In the genomic region with DNA sequence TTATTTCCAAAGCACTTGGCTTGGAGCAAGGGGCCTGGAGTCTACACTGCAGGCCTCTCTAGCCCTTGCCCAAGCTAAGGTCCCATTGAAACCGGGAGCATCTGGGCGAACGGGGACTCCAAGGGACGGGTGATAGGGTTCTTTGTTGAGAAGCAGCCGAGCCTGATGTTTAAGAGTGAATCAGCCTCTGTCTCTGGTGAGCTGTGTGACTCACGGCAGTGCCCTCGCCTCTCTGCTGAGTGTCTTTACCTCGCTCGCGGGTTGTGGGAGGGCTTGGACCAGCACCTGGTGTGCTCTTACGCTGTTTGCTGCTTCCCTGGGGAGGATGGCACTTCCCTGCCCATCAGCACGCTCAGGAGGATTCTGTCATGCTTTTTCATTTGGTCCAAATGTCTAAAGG, we compare ENCODE assay signal across 8 cellular contexts. TPM values are rescaled to one million over a fixed set of nuclear protein-coding genes. Genes with fewer than 3 reads are reported as not detected.
DNase-seq lines count a peak whose midpoint lies in the region; ATAC-seq and TF ChIP-seq lines count a peak whose summit lies in the region.

No MANE protein-coding gene starts in this region.

- H3K27ac Mint-ChIP-seq in IgD-negative memory B cell (peak overlapping the region in 2 of 3 donors; percentile 81 to 96), immature natural killer cell (peak overlapping the region; percentile 73 to 85 (median 80))
- H3K27ac Mint-ChIP-seq in activated T-helper 2 cell treated with anti-CD3 and anti-CD28 coated beads, Interferon-gamma antibody, Interleukin-2, Interleukin-4, amounts not matched to agents 10 μg/mL and 5 μg/mL and 100 μg/mL, durations not matched to agents 14 hours and 24 hours and 36 hours: no peak overlapping the region
- H3K27ac Mint-ChIP-seq in stimulated activated effector memory CD8-positive, alpha-beta T cell treated with anti-CD3 and anti-CD28 coated beads, Interleukin-12 subunit alpha, Interleukin-12 subunit beta, amount 100 ng/mL, for 72 hours: peak overlapping the region; percentile 97

- H3K4me3 ChIP-seq in BE2C (ENCODE audit: low read depth, low read length): peak overlapping the region; percentile 92

- ATAC-seq in stimulated activated effector memory CD8-positive, alpha-beta T cell treated with anti-CD3 and anti-CD28 coated beads, Interleukin-12 subunit alpha, Interleukin-12 subunit beta, amount 100 ng/mL, for 72 hours: peak; percentile 49
- ATAC-seq in GM21367 (IDR thresholded peaks at IDR 0.05; ENCODE audit: unreplicated experiment) (no peak), GM19023 (IDR thresholded peaks at IDR 0.05; ENCODE audit: unreplicated experiment) (no peak)

- H3K4me3 Mint-ChIP-seq in IgD-negative memory B cell: peak overlapping the region; percentile 83 to 94 (median 93)
- H3K4me3 Mint-ChIP-seq in activated T-helper 2 cell treated with anti-CD3 and anti-CD28 coated beads, Interferon-gamma antibody, Interleukin-2, Interleukin-4, amounts not matched to agents 10 μg/mL and 5 μg/mL and 100 μg/mL, durations not matched to agents 14 hours and 24 hours and 36 hours (ENCODE audit: low read depth): peak overlapping the region; percentile 91
- H3K4me3 Mint-ChIP-seq in immature natural killer cell: peak overlapping the region; percentile 80 to 87 (median 81)
- peak overlapping the region; percentile 89 for H3K4me3 Mint-ChIP-seq in stimulated activated effector memory CD8-positive, alpha-beta T cell treated with anti-CD3 and anti-CD28 coated beads, Interleukin-12 subunit alpha, Interleukin-12 subunit beta, amount 100 ng/mL, for 72 hours

- no peak for TF ChIP-seq CTCF in BE2C (IDR thresholded peaks at IDR 0.05; ENCODE audit: low read depth, low read length)

- H3K36me3 Mint-ChIP-seq in IgD-negative memory B cell (no peaks in the 10 kb centered on the region), immature natural killer cell (peaks cover 3 to 5% (median 3%) of the 10 kb centered on the region in 3 donors)
- peaks cover 57% of the 10 kb centered on the region for H3K36me3 Mint-ChIP-seq in activated T-helper 2 cell treated with anti-CD3 and anti-CD28 coated beads, Interferon-gamma antibody, Interleukin-2, Interleukin-4, amounts not matched to agents 10 μg/mL and 5 μg/mL and 100 μg/mL, durations not matched to agents 14 hours and 24 hours and 36 hours (ENCODE audit: low read depth)
- H3K36me3 Mint-ChIP-seq in stimulated activated effector memory CD8-positive, alpha-beta T cell treated with anti-CD3 and anti-CD28 coated beads, Interleukin-12 subunit alpha, Interleukin-12 subunit beta, amount 100 ng/mL, for 72 hours: peaks cover 67% of the 10 kb centered on the region

- H3K9me3 Mint-ChIP-seq in IgD-negative memory B cell (no peaks in the 10 kb centered on the region), immature natural killer cell (no peaks in the 10 kb centered on the region)
- no peaks in the 10 kb centered on the region for H3K9me3 Mint-ChIP-seq in activated T-helper 2 cell treated with anti-CD3 and anti-CD28 coated beads, Interferon-gamma antibody, Interleukin-2, Interleukin-4, amounts not matched to agents 10 μg/mL and 5 μg/mL and 100 μg/mL, durations not matched to agents 14 hours and 24 hours and 36 hours
- H3K9me3 Mint-ChIP-seq in stimulated activated effector memory CD8-positive, alpha-beta T cell treated with anti-CD3 and anti-CD28 coated beads, Interleukin-12 subunit alpha, Interleukin-12 subunit beta, amount 100 ng/mL, for 72 hours: no peaks in the 10 kb centered on the region

- DNase-seq in BE2C (no peak), immature natural killer cell (no peak), superior temporal gyrus (ENCODE audit: extremely low spot score) (no peak)
- no peak for DNase-seq in activated T-helper 2 cell treated with anti-CD3 and anti-CD28 coated beads, Interferon-gamma antibody, Interleukin-2, Interleukin-4, amounts not matched to agents 10 μg/mL and 5 μg/mL and 100 μg/mL, durations not matched to agents 14 hours and 24 hours and 36 hours (ENCODE audit: low spot score)
- no peak for DNase-seq in stimulated activated effector memory CD8-positive, alpha-beta T cell treated with anti-CD3 and anti-CD28 coated beads, Interleukin-12 subunit alpha, Interleukin-12 subunit beta, amount 100 ng/mL, for 72 hours (ENCODE audit: low spot score in 2 of 2)

- H3K9me3 ChIP-seq in BE2C: no peaks in the 10 kb centered on the region

- peaks cover 42% of the 10 kb centered on the region for H3K36me3 ChIP-seq in BE2C

- H3K4me1 Mint-ChIP-seq in IgD-negative memory B cell (peaks cover 10 to 24% (median 21%) of the 10 kb centered on the region in 3 donors), immature natural killer cell (peaks cover 37 to 42% of the 10 kb centered on the region in 2 donors)
- peaks cover 26% of the 10 kb centered on the region for H3K4me1 Mint-ChIP-seq in activated T-helper 2 cell treated with anti-CD3 and anti-CD28 coated beads, Interferon-gamma antibody, Interleukin-2, Interleukin-4, amounts not matched to agents 10 μg/mL and 5 μg/mL and 100 μg/mL, durations not matched to agents 14 hours and 24 hours and 36 hours (ENCODE audit: low read depth)
- peaks cover 58% of the 10 kb centered on the region for H3K4me1 Mint-ChIP-seq in stimulated activated effector memory CD8-positive, alpha-beta T cell treated with anti-CD3 and anti-CD28 coated beads, Interleukin-12 subunit alpha, Interleukin-12 subunit beta, amount 100 ng/mL, for 72 hours

- H3K27me3 ChIP-seq in BE2C: no peaks in the 10 kb centered on the region

- H3K27me3 Mint-ChIP-seq in IgD-negative memory B cell (no peaks in the 10 kb centered on the region), immature natural killer cell (ENCODE audit: low read depth in 3 of 3) (peaks cover 3 to 16% (median 5%) of the 10 kb centered on the region in 3 donors)
- H3K27me3 Mint-ChIP-seq in activated T-helper 2 cell treated with anti-CD3 and anti-CD28 coated beads, Interferon-gamma antibody, Interleukin-2, Interleukin-4, amounts not matched to agents 10 μg/mL and 5 μg/mL and 100 μg/mL, durations not matched to agents 14 hours and 24 hours and 36 hours (ENCODE audit: low read depth): no peaks in the 10 kb centered on the region

- intact Hi-C loops in activated T-helper 2 cell treated with anti-CD3 and anti-CD28 coated beads, Interferon-gamma antibody, Interleukin-2, Interleukin-4, amounts not matched to agents 10 μg/mL and 5 μg/mL and 100 μg/mL, durations not matched to agents 14 hours and 24 hours and 36 hours (cut with micrococcal nuclease): no loop called here

- H3K4me1 ChIP-seq in BE2C: no peaks in the 10 kb centered on the region

RNA-seq across cellular contexts. Expression of gene HGS, which starts 1.3 kb away (rescaled TPM):
- polyA plus RNA-seq in BE2C (2012; ENCODE audit: insufficient read depth, insufficient read length, low read depth): 393 TPM
- polyA plus RNA-seq in IgD-negative memory B cell: 37.6 TPM
- total RNA-seq in activated T-helper 2 cell treated with anti-CD3 and anti-CD28 coated beads, Interferon-gamma antibody, Interleukin-2, Interleukin-4, amounts not matched to agents 10 μg/mL and 5 μg/mL and 100 μg/mL, durations not matched to agents 14 hours and 24 hours and 36 hours: 130 and 134 TPM in 2 replicates
- 10 to 100 TPM; 12.4 to 40.4 (median 17.3) TPM for polyA plus RNA-seq in immature natural killer cell

RNA-seq across cellular contexts. Expression of gene ARL16, which starts 1.5 kb away (rescaled TPM):
- polyA plus RNA-seq in BE2C (2012; ENCODE audit: insufficient read depth, insufficient read length, low read depth): 101 TPM
- polyA plus RNA-seq in IgD-negative memory B cell: 33.2 TPM
- total RNA-seq in activated T-helper 2 cell treated with anti-CD3 and anti-CD28 coated beads, Interferon-gamma antibody, Interleukin-2, Interleukin-4, amounts not matched to agents 10 μg/mL and 5 μg/mL and 100 μg/mL, durations not matched to agents 14 hours and 24 hours and 36 hours: 33.3 and 35.0 TPM in 2 replicates
- polyA plus RNA-seq in immature natural killer cell: 10 to 100 TPM; 31.1 to 75.2 (median 61.8) TPM

RNA-seq across cellular contexts. Expression of gene MRPL12, which starts 18.1 kb away (rescaled TPM):
- polyA plus RNA-seq in BE2C (2012; ENCODE audit: insufficient read depth, insufficient read length, low read depth): 451 TPM
- polyA plus RNA-seq in IgD-negative memory B cell (63.7 TPM), immature natural killer cell (10 to 100 TPM; 43.1 to 79.4 (median 58.7) TPM)
- total RNA-seq in activated T-helper 2 cell treated with anti-CD3 and anti-CD28 coated beads, Interferon-gamma antibody, Interleukin-2, Interleukin-4, amounts not matched to agents 10 μg/mL and 5 μg/mL and 100 μg/mL, durations not matched to agents 14 hours and 24 hours and 36 hours: 175 and 179 TPM in 2 replicates

RNA-seq across cellular contexts. Expression of gene CCDC137, which starts 18.6 kb away (rescaled TPM):
- 66.0 TPM for polyA plus RNA-seq in BE2C (2012; ENCODE audit: insufficient read depth, insufficient read length, low read depth)
- polyA plus RNA-seq in IgD-negative memory B cell (27.9 TPM), immature natural killer cell (10 to 100 TPM in 1 of 3 donors, 1 to 10 TPM in 2; 1.8 to 21.7 (median 6.1) TPM)
- 50.8 and 51.7 TPM in 2 replicates for total RNA-seq in activated T-helper 2 cell treated with anti-CD3 and anti-CD28 coated beads, Interferon-gamma antibody, Interleukin-2, Interleukin-4, amounts not matched to agents 10 μg/mL and 5 μg/mL and 100 μg/mL, durations not matched to agents 14 hours and 24 hours and 36 hours

RNA-seq across cellular contexts. Expression of gene OXLD1, which starts 18.7 kb away (rescaled TPM):
- polyA plus RNA-seq in BE2C (2012; ENCODE audit: insufficient read depth, insufficient read length, low read depth): 202 TPM
- 77.7 TPM for polyA plus RNA-seq in IgD-negative memory B cell
- 51.3 and 52.7 TPM in 2 replicates for total RNA-seq in activated T-helper 2 cell treated with anti-CD3 and anti-CD28 coated beads, Interferon-gamma antibody, Interleukin-2, Interleukin-4, amounts not matched to agents 10 μg/mL and 5 μg/mL and 100 μg/mL, durations not matched to agents 14 hours and 24 hours and 36 hours
- 10 to 100 TPM; 66.4 to 97.9 (median 93.9) TPM for polyA plus RNA-seq in immature natural killer cell
